In genomic region chrY:17233710-17234109, GRCh38 we compare ENCODE assay signal across 17 cellular contexts.
DNase-seq lines count a peak whose midpoint lies in the region; ATAC-seq, FAIRE-seq and TF ChIP-seq lines count a peak whose summit lies in the region.
"Had no signal": no experiment of that assay in that cellular context is flagged by ENCODE, and none has a peak within 500 bp of the region (broad histone marks: within the 10 kb centered on the region; RNA-seq: fewer than 3 reads in every experiment).

No MANE protein-coding gene starts in this region.

- intact Hi-C loops in posterior cingulate gyrus (cut with DNase I), result no loop called here

- H3K4me3 Mint-ChIP-seq in glutamatergic neuron (ENCODE audit: unreplicated experiment), result peak overlapping the region; percentile 43
- H3K4me3 Mint-ChIP-seq: CD4-positive, alpha-beta memory T cell; H9 had no signal

- H3K36me3 Mint-ChIP-seq in glutamatergic neuron (ENCODE audit: unreplicated experiment), result no peaks in the 10 kb centered on the region
- H3K36me3 Mint-ChIP-seq: CD4-positive, alpha-beta memory T cell had no signal

- H3K27ac Mint-ChIP-seq in glutamatergic neuron (ENCODE audit: unreplicated experiment), result peak overlapping the region; percentile 74
- H3K27ac Mint-ChIP-seq: CD4-positive, alpha-beta memory T cell; H9 had no signal

- peaks cover 2% of the 10 kb centered on the region for H3K27me3 Mint-ChIP-seq in glutamatergic neuron (ENCODE audit: unreplicated experiment)
- H3K27me3 Mint-ChIP-seq: CD4-positive, alpha-beta memory T cell had no signal

- no peak for TF ChIP-seq CTCF in glutamatergic neuron (IDR thresholded peaks at IDR 0.05; ENCODE audit: partially characterized antibody, unreplicated experiment)

- peak; percentile 2 for FAIRE-seq in RCC 7860 (lab: Jason Lieb, UNC)
- FAIRE-seq: G401.6, GM12892 had no signal

- DNase-seq in RCC 7860 (ENCODE audit: low spot score), result no peak
- no peak for DNase-seq in glutamatergic neuron
- DNase-seq in iPS DF 4.7 (ENCODE audit: extremely low read depth, low spot score), result peak; percentile 14
- DNase-seq in posterior cingulate gyrus, result no peak
- DNase-seq in NCI-H187 (lab: John Stamatoyannopoulos, UW), result no peak
- DNase-seq: C1 segment of cervical spinal cord; Calu3; CD4-positive, alpha-beta memory T cell; COR-L47; DMS53; DMS79 treated with DMSO at 0.1 percent for 48 hours; H9 had no signal

- H3K9me3 Mint-ChIP-seq in glutamatergic neuron (ENCODE audit: unreplicated experiment), result peaks cover 2% of the 10 kb centered on the region
- H3K9me3 Mint-ChIP-seq: CD4-positive, alpha-beta memory T cell; H9 had no signal

- peaks cover 12% of the 10 kb centered on the region for H3K4me1 Mint-ChIP-seq in glutamatergic neuron (ENCODE audit: low read depth, unreplicated experiment)
- H3K4me1 Mint-ChIP-seq: CD4-positive, alpha-beta memory T cell; H9 had no signal

- ATAC-seq in HG02610 (IDR thresholded peaks at IDR 0.05; ENCODE audit: unreplicated experiment) (no peak), SK-N-SH treated with all-trans-retinoic acid at 6 μM for 48 hours (no peak)
- ATAC-seq: HCT116 had no signal

TF ChIP-seq in SK-N-SH treated with all-trans-retinoic acid at 6 μM for 48 hours, 23 proteins besides CTCF, POLR2A, EP300 and RAD21:
- no peak for TF ChIP-seq TCF4 (CRISPR knock-in tag; IDR thresholded peaks at IDR 0.05; ENCODE audit: borderline replicate concordance)
- no peak for TF ChIP-seq ARNTL (CRISPR knock-in tag; IDR thresholded peaks at IDR 0.05; ENCODE audit: borderline replicate concordance, low read depth)
- TF ChIP-seq ZNF565 (CRISPR knock-in tag; conservative IDR thresholded peaks at IDR 0.05; ENCODE audit: low read depth), result no peak
- TF ChIP-seq, protein P1, sequence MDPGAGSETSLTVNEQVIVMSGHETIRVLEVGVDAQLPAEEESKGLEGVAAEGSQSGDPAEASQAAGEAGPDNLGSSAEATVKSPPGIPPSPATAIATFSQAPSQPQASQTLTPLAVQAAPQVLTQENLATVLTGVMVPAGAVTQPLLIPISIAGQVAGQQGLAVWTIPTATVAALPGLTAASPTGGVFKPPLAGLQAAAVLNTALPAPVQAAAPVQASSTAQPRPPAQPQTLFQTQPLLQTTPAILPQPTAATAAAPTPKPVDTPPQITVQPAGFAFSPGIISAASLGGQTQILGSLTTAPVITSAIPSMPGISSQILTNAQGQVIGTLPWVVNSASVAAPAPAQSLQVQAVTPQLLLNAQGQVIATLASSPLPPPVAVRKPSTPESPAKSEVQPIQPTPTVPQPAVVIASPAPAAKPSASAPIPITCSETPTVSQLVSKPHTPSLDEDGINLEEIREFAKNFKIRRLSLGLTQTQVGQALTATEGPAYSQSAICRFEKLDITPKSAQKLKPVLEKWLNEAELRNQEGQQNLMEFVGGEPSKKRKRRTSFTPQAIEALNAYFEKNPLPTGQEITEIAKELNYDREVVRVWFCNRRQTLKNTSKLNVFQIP (CRISPR knock-in tag; IDR thresholded peaks at IDR 0.05; ENCODE audit: borderline replicate concordance, low read depth), result no peak
TF ChIP-seq in SK-N-SH treated with all-trans-retinoic acid at 6 μM for 48 hours: peak in this region for 0.
